Comparison of ENCODE assay signal across 8 cellular contexts in the genomic region with DNA sequence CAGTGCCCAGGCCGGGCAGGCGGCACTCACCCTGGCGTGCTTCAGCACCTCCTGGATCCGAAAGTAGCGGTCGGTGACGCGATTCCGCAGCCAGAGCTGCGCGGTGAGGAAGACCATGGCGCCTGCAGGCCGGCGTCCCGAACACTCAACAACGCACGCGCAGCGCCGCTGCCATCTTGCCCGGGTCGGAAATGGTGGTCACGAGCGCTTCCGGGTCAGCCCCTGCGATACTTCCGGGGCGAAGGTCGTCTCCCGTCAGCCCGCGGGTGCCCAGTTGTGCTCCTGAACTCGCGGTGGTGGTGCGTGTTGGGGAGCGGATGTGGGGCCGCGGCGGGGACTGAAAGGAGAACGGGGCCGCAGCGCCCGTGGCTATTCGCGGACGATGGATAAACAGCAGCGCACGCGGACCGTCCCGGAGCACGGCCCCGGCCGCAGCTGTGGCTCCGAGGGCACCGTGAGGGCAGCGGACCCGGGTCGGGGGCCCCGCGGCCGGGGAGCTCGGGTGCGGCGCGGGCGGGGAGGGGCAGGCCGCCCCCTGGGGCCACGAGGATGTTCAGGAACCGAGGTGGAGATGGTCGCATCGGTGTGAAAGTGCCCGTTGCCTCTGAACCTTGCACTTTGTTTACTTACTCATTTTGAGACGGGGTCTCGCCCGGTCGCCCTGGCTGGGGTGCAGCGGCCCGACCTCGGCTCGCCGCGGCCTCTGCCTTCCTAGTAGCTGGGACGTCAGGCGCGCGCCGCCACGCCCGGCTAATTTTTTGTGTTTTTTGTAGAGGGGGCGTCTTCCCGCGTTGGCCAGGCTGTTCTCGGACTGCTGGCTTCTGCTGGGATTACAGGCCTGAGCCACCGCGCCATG. TPM values are rescaled to one million over a fixed set of nuclear protein-coding genes. Genes with fewer than 3 reads are reported as not detected.
DNase-seq lines count a peak whose midpoint lies in the region; ATAC-seq lines count a peak whose summit lies in the region.

A gene (minus strand): TSS at position 193 of the 856 bp plus-strand sequence. CDS start 76 bp downstream, at position 117.

- DNase-seq in C1 segment of cervical spinal cord (lab: John Stamatoyannopoulos, UW) = peak; percentile 40 to 94 (median 90)
- DNase-seq in NCI-H69 (lab: John Stamatoyannopoulos, UW) = peak; percentile 91
- peak; percentile 97 for DNase-seq in activated CD4-positive, alpha-beta T cell treated with anti-CD3 and anti-CD28 coated beads, Interleukin-2, amount 10 ng/mL, durations not matched to agents 7 days and 5 days
- DNase-seq in dedifferentiated amniotic fluid mesenchymal stem cell (ENCODE audit: extremely low spot score) = peak; percentile 88
- peak; percentile 97 for DNase-seq in left lobe of liver (ENCODE audit: low spot score)
- peak; percentile 92 for DNase-seq in stimulated activated CD4-positive, alpha-beta T cell treated with anti-CD3 and anti-CD28 coated beads, Interleukin-2, amount 100 ng/mL, for 4 hours (ENCODE audit: low read depth)

- peak; percentile 89 for ATAC-seq in GM19351 (IDR thresholded peaks at IDR 0.05; ENCODE audit: unreplicated experiment)
- peak; percentile 92 for ATAC-seq in HG03520 (IDR thresholded peaks at IDR 0.05; ENCODE audit: unreplicated experiment)
- ATAC-seq in left lobe of liver = peak; percentile 95

- no peaks in the 10 kb centered on the region for H3K27me3 Mint-ChIP-seq in activated CD4-positive, alpha-beta T cell treated with anti-CD3 and anti-CD28 coated beads, Interleukin-2, amount 10 ng/mL, durations not matched to agents 7 days and 5 days

- peak within 1 kb of the TSS; percentile 93 for H3K27ac Mint-ChIP-seq in activated CD4-positive, alpha-beta T cell treated with anti-CD3 and anti-CD28 coated beads, Interleukin-2, amount 10 ng/mL, durations not matched to agents 7 days and 5 days

- H3K9me3 Mint-ChIP-seq in activated CD4-positive, alpha-beta T cell treated with anti-CD3 and anti-CD28 coated beads, Interleukin-2, amount 10 ng/mL, durations not matched to agents 7 days and 5 days = no peaks in the 10 kb centered on the region

- peaks cover 33% of the 10 kb centered on the region for H3K4me1 Mint-ChIP-seq in activated CD4-positive, alpha-beta T cell treated with anti-CD3 and anti-CD28 coated beads, Interleukin-2, amount 10 ng/mL, durations not matched to agents 7 days and 5 days

- POLR2A ChIA-PET in activated CD4-positive, alpha-beta T cell treated with anti-CD3 and anti-CD28 coated beads, Interleukin-2, amount 10 ng/mL, durations not matched to agents 7 days and 5 days (lab: Charles Lee) = interaction anchor here (0.7 kb wide), 1 partner anchor 26 kb away, joined by 3 read pairs; no protein-coding TSS in a partner anchor

- CTCF ChIA-PET in activated CD4-positive, alpha-beta T cell treated with anti-CD3 and anti-CD28 coated beads, Interleukin-2, amount 10 ng/mL, durations not matched to agents 7 days and 5 days (lab: Charles Lee) = interaction anchor here (0.5 to 2.0 kb wide), 4 partner anchors 9 to 176 kb away, joined by 3 to 14 read pairs (median 4); a partner anchor contains a TSS

- H3K4me3 Mint-ChIP-seq in activated CD4-positive, alpha-beta T cell treated with anti-CD3 and anti-CD28 coated beads, Interleukin-2, amount 10 ng/mL, durations not matched to agents 7 days and 5 days = peak within 1 kb of the TSS; percentile 82

- peaks cover 34% of the 10 kb centered on the region for H3K36me3 Mint-ChIP-seq in activated CD4-positive, alpha-beta T cell treated with anti-CD3 and anti-CD28 coated beads, Interleukin-2, amount 10 ng/mL, durations not matched to agents 7 days and 5 days (ENCODE audit: low read depth)

RNA-seq across cellular contexts. Expression of the gene that starts here (rescaled TPM):
- total RNA-seq in activated CD4-positive, alpha-beta T cell treated with anti-CD3 and anti-CD28 coated beads, Interleukin-2, amount 10 ng/mL, durations not matched to agents 7 days and 5 days = 100 to 1,000 TPM in 1 of 2 experiments, 10 to 100 TPM in 1; 98.6 to 107 TPM
- 52.9 TPM for total RNA-seq in left lobe of liver

Comparison
In these comparisons a context has a peak if more than half of its experiments do, and no peak if none do; other contexts are left out.
1. Peak in every context shown above with its lines: DNase-seq and ATAC-seq.